Comparison of ENCODE assay signal across 8 cellular contexts in genomic region chr13:30307194-30307965, GRCh38. TPM values are rescaled to one million over a fixed set of nuclear protein-coding genes. Genes with fewer than 3 reads are reported as not detected.
A peak's percentile ranks its signal among the peaks of the same experiment; 100 is the strongest.
DNase-seq lines count a peak whose midpoint lies in the region; ATAC-seq, FAIRE-seq and TF ChIP-seq lines count a peak whose summit lies in the region.

KATNAL1 (minus strand) TSS chr13:30307551; CDS start chr13:30283777, 23,774 bp downstream.

- dilution Hi-C loops in keratinocyte (cut with MboI; ENCODE audit: extremely low pct_ligation_motif_present, low sequenced_read_pairs), result no loop called here

- in situ Hi-C loops in ACHN (cut with HindIII; ENCODE audit: low pct_ligation_motif_present, low pct_unique_long_range_greater_than_20kb, low sequenced_read_pairs), result no loop called here

- peaks cover 13% of the 10 kb centered on the region for H3K4me1 ChIP-seq in keratinocyte (ENCODE audit: control insufficient read depth, extremely low read depth, insufficient read depth, low read length)

- no peak for FAIRE-seq in keratinocyte (lab: Jason Lieb, UNC)

- H4K20me1 ChIP-seq in keratinocyte (ENCODE audit: control insufficient read depth, extremely low read depth, insufficient read depth, low read length), result no peaks in the 10 kb centered on the region

- H3K27ac ChIP-seq in caudate nucleus (ENCODE audit: low read depth, low read length), result peak within 1 kb of the TSS; percentile 96
- peak within 1 kb of the TSS; percentile 69 for H3K27ac ChIP-seq in keratinocyte (ENCODE audit: control insufficient read depth, insufficient read depth, low read length)

- H3K36me3 ChIP-seq in keratinocyte (ENCODE audit: control insufficient read depth in 2 of 2, extremely low read depth in 1 of 2, insufficient read depth in 2 of 2, low read length in 2 of 2), result peaks cover 0 to 6% of the 10 kb centered on the region in 2 experiments

- H3K9ac ChIP-seq in keratinocyte (ENCODE audit: control insufficient read depth, extremely low read depth, insufficient read depth, low read length), result peak within 1 kb of the TSS; percentile 84

- no peaks in the 10 kb centered on the region for H3K27me3 ChIP-seq in keratinocyte (ENCODE audit: control insufficient read depth, extremely low read depth, insufficient read depth, low read length)

- DNase-seq in ACHN (peak; percentile 66), NCI-H2171 (lab: John Stamatoyannopoulos, UW) (peak; percentile 60), caudate nucleus (lab: John Stamatoyannopoulos, UW) (peak; percentile 49 to 95 (median 87)), keratinocyte (ENCODE audit: low read depth, low spot score) (no peak)
- DNase-seq in stimulated activated CD4-positive, alpha-beta T cell treated with anti-CD3 and anti-CD28 coated beads, Interleukin-12 subunit alpha, Interleukin-12 subunit beta, amount 100 ng/mL, for 48 hours (ENCODE audit: low read depth in 2 of 3, low spot score in 1 of 3), result peak; percentile 44 to 61 (median 45)

- ATAC-seq in GM18520 (IDR thresholded peaks at IDR 0.05; ENCODE audit: unreplicated experiment), result peak; percentile 27
- peak; percentile 8 for ATAC-seq in HG03060 (IDR thresholded peaks at IDR 0.05; ENCODE audit: low read depth, unreplicated experiment)

- H3K4me3 ChIP-seq in WI38 (ENCODE audit: low read depth, low read length) (peak within 1 kb of the TSS; percentile 89), keratinocyte (ENCODE audit: control insufficient read depth in 2 of 3, extremely low read depth in 1 of 3, insufficient read depth in 2 of 3, low read depth in 1 of 3, low read length in 3 of 3) (peak within 1 kb of the TSS; percentile 86 to 96 (median 91))

- H3K79me2 ChIP-seq in keratinocyte (ENCODE audit: control insufficient read depth, insufficient read depth, low read length), result peaks cover 40% of the 10 kb centered on the region

- H2AFZ ChIP-seq in keratinocyte (ENCODE audit: control insufficient read depth, low read length), result peak within 1 kb of the TSS; percentile 98

- H3K9me1 ChIP-seq in keratinocyte (ENCODE audit: control insufficient read depth, extremely low read depth, insufficient read depth, low read length), result no peaks in the 10 kb centered on the region

- no peaks in the 10 kb centered on the region for H3K9me3 ChIP-seq in keratinocyte (ENCODE audit: control insufficient read depth, low read depth, low read length)

- TF ChIP-seq CTCF in WI38 (IDR thresholded peaks at IDR 0.05; ENCODE audit: low read depth, low read length), result no peak
- no peak for TF ChIP-seq CTCF in keratinocyte (optimal IDR thresholded peaks at IDR 0.05 in 1 of 3, IDR thresholded peaks at IDR 0.05 in 1 of 3, conservative IDR thresholded peaks at IDR 0.05 in 1 of 3; ENCODE audit: extremely low read depth in 1 of 3, insufficient read depth in 2 of 3, low read length in 3 of 3)

- peak within 1 kb of the TSS; percentile 93 for H3K4me2 ChIP-seq in keratinocyte (ENCODE audit: control insufficient read depth, extremely low read depth, insufficient read depth, low read depth, low read length)

RNA-seq across cellular contexts. Expression of gene KATNAL1, which starts in this region (rescaled TPM):
- 6.1 to 10.1 TPM (median 8.1 TPM) in 3 replicates for polyA plus RNA-seq in keratinocyte
- polyA plus RNA-seq in keratinocyte (2011; ENCODE audit: low read depth), result 3.6 TPM
- polyA plus RNA-seq in keratinocyte (2011; cell fraction: cytosol; rRNA removed), result 6.9 and 9.8 TPM in 2 replicates
- 9.6 and 10.4 TPM in 2 replicates for polyA plus RNA-seq in keratinocyte (2011; cell fraction: nucleus; rRNA removed)
- polyA plus RNA-seq in keratinocyte (2012; ENCODE audit: low replicate concordance), result 2.4 and 8.9 TPM in 2 replicates
- 3.2 to 17.6 TPM (median 9.6 TPM) in 3 replicates for polyA minus RNA-seq in keratinocyte
- polyA minus RNA-seq in keratinocyte (2011; cell fraction: cytosol; rRNA and poly(A)+ RNA removed), result 6.5 TPM
- 13.9 and 24.7 TPM in 2 replicates for polyA minus RNA-seq in keratinocyte (2011; cell fraction: nucleus; rRNA and poly(A)+ RNA removed)
